35 cellular contexts compared by ENCODE assay signal in the genomic region with DNA sequence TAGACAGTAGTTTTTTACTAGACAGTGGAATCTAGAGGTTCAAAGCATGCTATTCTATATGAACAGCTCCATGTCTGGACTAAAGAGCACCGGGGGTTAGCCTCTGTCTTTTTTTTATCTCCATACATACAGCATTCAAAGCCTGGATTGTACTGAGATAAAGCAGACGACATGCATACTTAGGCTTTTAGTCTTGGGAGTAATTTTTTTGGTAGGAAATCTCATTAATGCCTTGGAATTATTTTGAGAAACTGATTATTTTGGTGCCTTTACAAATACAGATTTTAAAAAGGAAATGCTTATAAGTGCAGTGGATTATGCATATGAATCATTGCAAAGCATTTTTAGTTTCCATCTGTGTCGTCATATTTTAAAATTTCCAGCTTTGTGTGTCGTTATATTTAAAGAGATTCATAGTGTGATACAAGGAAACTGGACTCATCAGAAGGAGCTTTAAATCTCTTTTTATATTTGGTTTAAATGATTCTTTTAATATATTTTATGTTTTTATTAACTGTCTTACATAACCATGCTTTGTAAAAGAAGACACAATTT.
A peak's percentile ranks its signal among the peaks of the same experiment; 100 is the strongest.
DNase-seq lines count a peak whose midpoint lies in the region; ATAC-seq, FAIRE-seq and TF ChIP-seq lines count a peak whose summit lies in the region.
"Had no signal": no experiment of that assay in that cellular context is flagged by ENCODE, and none has a peak within 500 bp of the region (broad histone marks: within the 10 kb centered on the region; RNA-seq: fewer than 3 reads in every experiment).

No MANE protein-coding gene starts in this region.

- H3K9me3 ChIP-seq in GM12878 (replicated peaks; ENCODE audit: control insufficient read depth, insufficient read depth, low read length) (peaks cover 2% of the 10 kb centered on the region; the same call in 2 of the 3 replicates), smooth muscle cell (replicated peaks; ENCODE audit: low read depth) (no peaks in the 10 kb centered on the region)
- H3K9me3 ChIP-seq: gastroesophageal sphincter, HAP-1, thoracic aorta had no signal

- peaks cover 18% of the 10 kb centered on the region for H3F3A ChIP-seq in smooth muscle cell (ENCODE audit: low read depth)

- POLR2A ChIA-PET in GM12878 (lab: Charles Lee) = interaction anchor here (0.6 to 0.7 kb wide), 5 partner anchors 9 to 552 kb away, joined by 5 to 8 read pairs (median 5); no protein-coding TSS in a partner anchor

- RAD21 ChIA-PET in GM12878 (lab: Charles Lee; ENCODE audit: unreplicated experiment) = interaction anchor here (0.9 to 1.3 kb wide), 4 partner anchors 31 to 304 kb away, joined by 3 read pairs; no protein-coding TSS in a partner anchor

- CTCF ChIA-PET in GM12878 (lab: Yijun Ruan, JAX) = interaction anchor here (0.6 to 1.5 kb wide), 2 partner anchors 33 to 126 kb away, joined by 3 read pairs; no protein-coding TSS in a partner anchor

- no peak for TF ChIP-seq RAD21 in GM12878 (IDR thresholded peaks at IDR 0.05; ENCODE audit: insufficient read depth, low read depth, low read length)

- no peak for TF ChIP-seq EP300 in GM12878 (IDR thresholded peaks at IDR 0.05; ENCODE audit: borderline replicate concordance in 1 of 2, control insufficient read depth in 1 of 2, low read depth in 2 of 2, low read length in 2 of 2)

- H3K27me3 ChIP-seq in GM12878 (replicated peaks in 1 of 2; ENCODE audit: control insufficient read depth in 2 of 2, insufficient read depth in 2 of 2, low read length in 1 of 2) (no peaks in the 10 kb centered on the region), smooth muscle cell (ENCODE audit: low read depth) (no peaks in the 10 kb centered on the region)
- H3K27me3 ChIP-seq: gastroesophageal sphincter, spleen had no signal

- H3K4me2 ChIP-seq in GM12878 (ENCODE audit: control insufficient read depth, insufficient read depth) = no peak overlapping the region
- peak overlapping the region; percentile 73 for H3K4me2 ChIP-seq in smooth muscle cell

- H2AFZ ChIP-seq in GM12878 (ENCODE audit: control insufficient read depth, low read depth, low read length) (no peak overlapping the region), smooth muscle cell (ENCODE audit: low read depth) (no peak overlapping the region)

- SMC1A ChIA-PET in GM12878 (lab: Charles Lee; ENCODE audit: uncharacterized antibody, unreplicated experiment) = interaction anchor here (0.8 to 1.8 kb wide), 4 partner anchors 33 to 116 kb away, joined by 3 to 7 read pairs (median 4); no protein-coding TSS in a partner anchor

- BruUV-seq in GM12878 (replicated peaks; lab: Mats Ljungman, UMichigan) = no TSS peak

- no peak for ATAC-seq in GM12878
- no peak for ATAC-seq in GM21526 (IDR thresholded peaks at IDR 0.05; ENCODE audit: low FRiP score, unreplicated experiment)
- ATAC-seq: esophagus mucosa; gastroesophageal sphincter; HepG2; left cardiac atrium; right cardiac atrium; stimulated activated naive CD8-positive, alpha-beta T cell treated with anti-CD3 and anti-CD28 coated beads, Interleukin-15, amount 100 ng/mL, for 72 hours had no signal

- H4K20me1 ChIP-seq in GM12878 (ENCODE audit: control insufficient read depth, insufficient read depth) (no peaks in the 10 kb centered on the region), smooth muscle cell (ENCODE audit: low read depth) (no peaks in the 10 kb centered on the region)

- H3K4me1 ChIP-seq in GM12878 (ENCODE audit: control insufficient read depth, insufficient read depth, low read length) (no peaks in the 10 kb centered on the region), smooth muscle cell (ENCODE audit: low read depth) (peaks cover 24% of the 10 kb centered on the region)
- H3K4me1 ChIP-seq: gastroesophageal sphincter had no signal

- H3K36me3 ChIP-seq in GM12878 (ENCODE audit: control insufficient read depth in 2 of 2, insufficient read depth in 2 of 2, low read length in 1 of 2) = peaks cover 2 to 5% of the 10 kb centered on the region in 2 experiments; a peak in 2 of 4 replicates
- peaks cover 6% of the 10 kb centered on the region for H3K36me3 ChIP-seq in smooth muscle cell (ENCODE audit: low read depth)
- H3K36me3 ChIP-seq: HAP-1 had no signal

- DNase-seq in NOMO-1 treated with DMSO at 0.1 percent for 48 hours (lab: John Stamatoyannopoulos, UW; ENCODE audit: unreplicated experiment) (peak; percentile 1), NOMO-1 treated with dmso at 0.1 percent for 144 hours (lab: John Stamatoyannopoulos, UW; ENCODE audit: unreplicated experiment) (no peak), GM12878 (ENCODE audit: low read depth, low spot score) (no peak), fibroblast of villous mesenchyme (ENCODE audit: low read depth) (peak; percentile 76), smooth muscle cell (lab: John Stamatoyannopoulos, UW; ENCODE audit: unreplicated experiment) (no peak), NCI-H1417 (lab: John Stamatoyannopoulos, UW) (no peak), GM13976 (ENCODE audit: low spot score) (no peak)
- DNase-seq: activated B cell treated with CpG ODN at 0.5 μM for 24 hours; activated CD4-positive, alpha-beta T cell treated with anti-CD3 and anti-CD28 coated beads, Interleukin-2, amount 50 U/mL, for 1 hour; activated effector memory CD4-positive, alpha-beta T cell treated with Interleukin-2 at 50 U/mL for 16 hours; activated T-cell treated with anti-CD3 and anti-CD28 coated beads, Interleukin-2, amount 50 U/mL, for 1 hour; Calu3; caudate nucleus; CD4-positive, CD25-positive, alpha-beta regulatory T cell; DND-41; endodermal cell; left cardiac atrium; mammary epithelial cell; NCI-H146; NCI-H2107; NCI-H774; right cardiac atrium; spleen; stimulated activated CD4-positive, alpha-beta T cell treated with anti-CD3 and anti-CD28 coated beads, Interleukin-2, amount 100 ng/mL, for 24 hours; stimulated activated naive CD8-positive, alpha-beta T cell treated with anti-CD3 and anti-CD28 coated beads, Interleukin-15, amount 100 ng/mL, for 72 hours had no signal

- H3K27ac ChIP-seq in GM12878 (ENCODE audit: control insufficient read depth, insufficient read depth) (no peak overlapping the region), smooth muscle cell (ENCODE audit: low read depth) (peak overlapping the region; percentile 92)
- H3K27ac ChIP-seq: 22Rv1, gastroesophageal sphincter, RWPE1, spleen, thoracic aorta had no signal

- peak; percentile 31 for FAIRE-seq in GM12878 (lab: Jason Lieb, UNC)
- FAIRE-seq: astrocyte, HepG2, urothelium cell line had no signal

- TF ChIP-seq CTCF in GM12878 (IDR thresholded peaks at IDR 0.05 in 2 of 3, conservative IDR thresholded peaks at IDR 0.05 in 1 of 3; ENCODE audit: control insufficient read depth in 2 of 3, extremely low read depth in 1 of 3, insufficient read depth in 1 of 3, low read depth in 3 of 3, low read length in 3 of 3) = no peak
- TF ChIP-seq CTCF in fibroblast of villous mesenchyme (IDR thresholded peaks at IDR 0.05; ENCODE audit: insufficient read depth, low read depth, low read length) = no peak
- no peak for TF ChIP-seq CTCF in smooth muscle cell (IDR thresholded peaks at IDR 0.05; ENCODE audit: borderline replicate concordance, insufficient read depth, poor library complexity, severe bottlenecking)
- no peak for TF ChIP-seq CTCF in GM13976 (IDR thresholded peaks at IDR 0.05; ENCODE audit: borderline replicate concordance, control extremely low read depth, extremely low read depth, insufficient read depth, missing control alignments)

- 73% methylated on average over 4 of the region's 4 CpGs for WGBS in GM12878 (ENCODE audit: insufficient coverage, insufficient replicate concordance, low lambda C conversion rate, missing lambda C conversion rate)
- 13% methylated on average over 4 of the region's 4 CpGs for WGBS in smooth muscle cell (ENCODE audit: low lambda C conversion rate)

- no peak for TF ChIP-seq POLR2A in GM12878 (IDR thresholded peaks at IDR 0.05; ENCODE audit: low read depth, low read length)

- H3K4me3 ChIP-seq in GM12878 = no peak overlapping the region
- no peak overlapping the region for H3K4me3 ChIP-seq in fibroblast of villous mesenchyme (ENCODE audit: low read depth, low read length)
- H3K4me3 ChIP-seq in smooth muscle cell = no peak overlapping the region
- H3K4me3 ChIP-seq: gastroesophageal sphincter, HAP-1, spleen, thoracic aorta had no signal

- intact Hi-C loops in GM12878 (cut with micrococcal nuclease; ENCODE audit: unreplicated experiment) = no loop called here

- H3K9ac ChIP-seq in GM12878 (ENCODE audit: control insufficient read depth, insufficient read depth, low read length) = no peak overlapping the region
- H3K9ac ChIP-seq in smooth muscle cell (ENCODE audit: low read depth) = peak overlapping the region; percentile 25

- in situ Hi-C loops in GM12878 (cut with MboI) = no loop called here
- in situ Hi-C loops in GM13976 (cut with MboI; ENCODE audit: low sequenced_read_pairs, unreplicated experiment) = no loop called here

- no peaks in the 10 kb centered on the region for H3K79me2 ChIP-seq in GM12878 (ENCODE audit: control insufficient read depth, insufficient read depth, low read length)
- peaks cover 13% of the 10 kb centered on the region for H3K79me2 ChIP-seq in smooth muscle cell (ENCODE audit: low read depth)

TF ChIP-seq in GM12878, 131 proteins besides CTCF, POLR2A, EP300 and RAD21:
- no peak for TF ChIP-seq TCF12 (IDR thresholded peaks at IDR 0.05; ENCODE audit: low read depth, low read length)
- TF ChIP-seq ESRRA (IDR thresholded peaks at IDR 0.05; ENCODE audit: low read length) = no peak
- TF ChIP-seq MEF2A (IDR thresholded peaks at IDR 0.05; ENCODE audit: insufficient read depth, low read depth, low read length) = no peak
- no peak for TF ChIP-seq TAF1 (IDR thresholded peaks at IDR 0.05; ENCODE audit: borderline replicate concordance, low read depth, low read length)
- no peak for TF ChIP-seq CEBPB (IDR thresholded peaks at IDR 0.05; ENCODE audit: borderline replicate concordance in 1 of 2, low read depth in 2 of 2, low read length in 2 of 2)
- no peak for TF ChIP-seq MYB (IDR thresholded peaks at IDR 0.05; ENCODE audit: borderline replicate concordance, low read depth, low read length)
- no peak for TF ChIP-seq SREBF1 (IDR thresholded peaks at IDR 0.05; ENCODE audit: low read length)
- TF ChIP-seq CHD4 (IDR thresholded peaks at IDR 0.05) = no peak
- TF ChIP-seq, protein P1, sequence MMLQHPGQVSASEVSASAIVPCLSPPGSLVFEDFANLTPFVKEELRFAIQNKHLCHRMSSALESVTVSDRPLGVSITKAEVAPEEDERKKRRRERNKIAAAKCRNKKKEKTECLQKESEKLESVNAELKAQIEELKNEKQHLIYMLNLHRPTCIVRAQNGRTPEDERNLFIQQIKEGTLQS (IDR thresholded peaks at IDR 0.05; ENCODE audit: borderline replicate concordance, extremely low read depth, low read depth, low read length) = no peak

Comparison
In these comparisons a context has a peak if more than half of its experiments do, and no peak if none do; other contexts are left out.
1. DNase-seq: peak in NOMO-1 treated with DMSO at 0.1 percent for 48 hours (single experiment) and fibroblast of villous mesenchyme (single experiment); none in NOMO-1 treated with dmso at 0.1 percent for 144 hours (single experiment), GM12878 (single experiment), smooth muscle cell (single experiment), NCI-H1417 (0 of 3) and GM13976 (single experiment).